ENCODE assay signal across 12 cellular contexts in genomic region chr11:48108231-48109045, GRCh38.
DNase-seq lines count a peak whose midpoint lies in the region; ATAC-seq and TF ChIP-seq lines count a peak whose summit lies in the region.
"Had no signal": no experiment of that assay in that cellular context is flagged by ENCODE, and none has a peak within 500 bp of the region (broad histone marks: within the 10 kb centered on the region; RNA-seq: fewer than 3 reads in every experiment).

No MANE protein-coding gene starts in this region.

- no peak overlapping the region for H3K4me3 ChIP-seq in testis
- H3K4me3 ChIP-seq: K562, sigmoid colon had no signal

- no peak for ATAC-seq in activated naive CD8-positive, alpha-beta T cell treated with anti-CD3 and anti-CD28 coated beads, Interleukin-2, amount 10 ng/mL, durations not matched to agents 7 days and 5 days (ENCODE audit: low read depth)
- ATAC-seq in GM21447 (IDR thresholded peaks at IDR 0.05; ENCODE audit: unreplicated experiment) = no peak

- no peak overlapping the region for H3K27ac ChIP-seq in testis
- H3K27ac ChIP-seq: SK-N-MC had no signal

- H3K9me3 Mint-ChIP-seq in HFFc6 (no peaks in the 10 kb centered on the region), nephron progenitor cell (peaks cover 3% of the 10 kb centered on the region)
- H3K9me3 Mint-ChIP-seq in activated naive CD8-positive, alpha-beta T cell treated with anti-CD3 and anti-CD28 coated beads, Interleukin-2, amount 10 ng/mL, durations not matched to agents 7 days and 5 days = no peaks in the 10 kb centered on the region

- 79 to 85% methylated on average over 11 of the region's 11 CpGs for WGBS in testis, 2 donors

- intact Hi-C loops in testis (cut with DNase I; ENCODE audit: low total_unique reads) = loop anchor here (5.0 kb wide), 1 partner anchor 171 kb away; no protein-coding TSS in a partner anchor

- TF ChIP-seq POLR2A in testis (IDR thresholded peaks at IDR 0.05) = no peak

- no peaks in the 10 kb centered on the region; the same call in 1 of the 2 replicates for H3K27me3 Mint-ChIP-seq in HFFc6 (ENCODE audit: insufficient read depth)
- no peaks in the 10 kb centered on the region for H3K27me3 Mint-ChIP-seq in activated naive CD8-positive, alpha-beta T cell treated with anti-CD3 and anti-CD28 coated beads, Interleukin-2, amount 10 ng/mL, durations not matched to agents 7 days and 5 days
- no peaks in the 10 kb centered on the region for H3K27me3 Mint-ChIP-seq in nephron progenitor cell (ENCODE audit: low read depth, poor library complexity)

- no peaks in the 10 kb centered on the region for H3K27me3 ChIP-seq in testis
- H3K27me3 ChIP-seq: heart left ventricle, sigmoid colon had no signal

- H3K4me3 Mint-ChIP-seq in HFFc6 (no peak overlapping the region), nephron progenitor cell (peak overlapping the region; percentile 47)
- peak overlapping the region; percentile 18 for H3K4me3 Mint-ChIP-seq in activated naive CD8-positive, alpha-beta T cell treated with anti-CD3 and anti-CD28 coated beads, Interleukin-2, amount 10 ng/mL, durations not matched to agents 7 days and 5 days

- H3K4me1 ChIP-seq in testis = peaks cover 7% of the 10 kb centered on the region

- no peaks in the 10 kb centered on the region for H3K9me3 ChIP-seq in testis
- H3K9me3 ChIP-seq: heart left ventricle, sigmoid colon had no signal

- POLR2A ChIA-PET in activated naive CD8-positive, alpha-beta T cell treated with anti-CD3 and anti-CD28 coated beads, Interleukin-2, amount 10 ng/mL, durations not matched to agents 7 days and 5 days (lab: Charles Lee) = interaction anchor here (0.6 to 1.9 kb wide), 10 partner anchors 32 to 260 kb away, joined by 3 to 8 read pairs (median 5); partner anchors contain the start of gene NUP160

- peak overlapping the region; percentile 81 for H3K27ac Mint-ChIP-seq in HFFc6
- H3K27ac Mint-ChIP-seq in activated naive CD8-positive, alpha-beta T cell treated with anti-CD3 and anti-CD28 coated beads, Interleukin-2, amount 10 ng/mL, durations not matched to agents 7 days and 5 days = peak overlapping the region; percentile 94
- peak overlapping the region; percentile 18 for H3K27ac Mint-ChIP-seq in nephron progenitor cell

- H3K4me1 Mint-ChIP-seq in HFFc6 (ENCODE audit: low read depth) = peaks cover 57% of the 10 kb centered on the region
- H3K4me1 Mint-ChIP-seq in activated naive CD8-positive, alpha-beta T cell treated with anti-CD3 and anti-CD28 coated beads, Interleukin-2, amount 10 ng/mL, durations not matched to agents 7 days and 5 days = peaks cover 47% of the 10 kb centered on the region
- H3K4me1 Mint-ChIP-seq in nephron progenitor cell = peaks cover 75% of the 10 kb centered on the region

- DNase-seq in CD1c-positive myeloid dendritic cell (ENCODE audit: extremely low spot score) (peak; percentile 56), HFFc6 (no peak), nephron progenitor cell (no peak), GF-D8 (lab: John Stamatoyannopoulos, UW) (no peak), testis (no peak), HK-2 (ENCODE audit: unreplicated experiment) (no peak)
- no peak for DNase-seq in activated naive CD8-positive, alpha-beta T cell treated with anti-CD3 and anti-CD28 coated beads, Interleukin-2, amount 10 ng/mL, durations not matched to agents 7 days and 5 days
- DNase-seq: heart left ventricle, sigmoid colon had no signal

- H3K36me3 Mint-ChIP-seq in HFFc6 (ENCODE audit: low read depth) (no peaks in the 10 kb centered on the region), nephron progenitor cell (ENCODE audit: low read depth) (peaks cover 8% of the 10 kb centered on the region)
- peaks cover 19% of the 10 kb centered on the region for H3K36me3 Mint-ChIP-seq in activated naive CD8-positive, alpha-beta T cell treated with anti-CD3 and anti-CD28 coated beads, Interleukin-2, amount 10 ng/mL, durations not matched to agents 7 days and 5 days

- no peak for TF ChIP-seq CTCF in HFFc6 (IDR thresholded peaks at IDR 0.05)
- no peak for TF ChIP-seq CTCF in nephron progenitor cell (IDR thresholded peaks at IDR 0.05)
- no peak for TF ChIP-seq CTCF in testis (IDR thresholded peaks at IDR 0.05)

- H3K36me3 ChIP-seq in testis (ENCODE audit: low read depth, missing control alignments) = no peaks in the 10 kb centered on the region
- H3K36me3 ChIP-seq: sigmoid colon had no signal

Comparison
In these comparisons a context has a peak if more than half of its experiments do, and no peak if none do; other contexts are left out.
1. H3K27ac Mint-ChIP-seq: peak in every context shown above with its lines; median percentile 94 in activated naive CD8-positive, alpha-beta T cell treated with anti-CD3 and anti-CD28 coated beads, Interleukin-2, amount 10 ng/mL, durations not matched to agents 7 days and 5 days; 81 in HFFc6; 18 in nephron progenitor cell.